1 cellular context compared by ENCODE assay signal in genomic region chr7:130492519-130493274, GRCh38.
TF ChIP-seq lines count a peak whose summit lies in the region.

No MANE protein-coding gene starts in this region.

TF ChIP-seq in GM12878, 131 proteins besides CTCF, POLR2A, EP300 and RAD21:
- TF ChIP-seq EZH2 (IDR thresholded peaks at IDR 0.05; ENCODE audit: borderline replicate concordance, control insufficient read depth, low read depth, low read length) (0 out of 2 replicates have a peak, but pooled peaks have one; percentile 9), ZNF274 (IDR thresholded peaks at IDR 0.05; ENCODE audit: insufficient read depth, insufficient read length) (no peak), CREM (IDR thresholded peaks at IDR 0.05; ENCODE audit: low read depth) (no peak), NR2C1 (IDR thresholded peaks at IDR 0.05) (no peak)
